ENCODE assay signal across 8 cellular contexts in the genomic region with DNA sequence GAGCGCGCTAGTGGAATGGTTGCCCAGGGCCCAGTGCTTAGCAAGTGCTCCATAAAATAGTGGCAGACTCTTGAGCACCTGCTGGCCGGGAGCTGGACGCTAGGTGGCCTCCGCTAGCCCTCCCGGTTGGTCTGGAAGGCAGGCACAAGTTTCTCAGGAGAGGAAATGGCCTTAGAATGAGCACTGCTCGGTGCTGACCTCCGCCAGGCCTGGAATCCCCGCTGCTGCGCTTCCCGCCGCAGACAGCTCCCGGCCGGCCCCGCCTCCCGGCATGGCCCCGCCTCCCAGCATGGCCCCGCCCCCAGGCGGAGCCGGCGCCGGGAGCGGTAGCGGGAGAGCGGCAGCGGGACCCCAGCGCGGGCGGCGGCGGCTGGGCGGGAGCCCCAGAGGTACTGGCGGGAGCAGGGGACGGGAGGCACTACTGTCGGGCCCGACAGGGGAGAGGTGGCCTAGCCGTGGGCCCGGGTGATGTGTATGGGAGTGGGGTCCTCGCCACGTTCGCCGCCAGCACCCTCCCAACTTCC. TPM values are rescaled to one million over a fixed set of nuclear protein-coding genes. Genes with fewer than 3 reads are reported as not detected.
A peak's percentile ranks its signal among the peaks of the same experiment; 100 is the strongest.
DNase-seq lines count a peak whose midpoint lies in the region; FAIRE-seq and TF ChIP-seq lines count a peak whose summit lies in the region.

A gene with protein sequence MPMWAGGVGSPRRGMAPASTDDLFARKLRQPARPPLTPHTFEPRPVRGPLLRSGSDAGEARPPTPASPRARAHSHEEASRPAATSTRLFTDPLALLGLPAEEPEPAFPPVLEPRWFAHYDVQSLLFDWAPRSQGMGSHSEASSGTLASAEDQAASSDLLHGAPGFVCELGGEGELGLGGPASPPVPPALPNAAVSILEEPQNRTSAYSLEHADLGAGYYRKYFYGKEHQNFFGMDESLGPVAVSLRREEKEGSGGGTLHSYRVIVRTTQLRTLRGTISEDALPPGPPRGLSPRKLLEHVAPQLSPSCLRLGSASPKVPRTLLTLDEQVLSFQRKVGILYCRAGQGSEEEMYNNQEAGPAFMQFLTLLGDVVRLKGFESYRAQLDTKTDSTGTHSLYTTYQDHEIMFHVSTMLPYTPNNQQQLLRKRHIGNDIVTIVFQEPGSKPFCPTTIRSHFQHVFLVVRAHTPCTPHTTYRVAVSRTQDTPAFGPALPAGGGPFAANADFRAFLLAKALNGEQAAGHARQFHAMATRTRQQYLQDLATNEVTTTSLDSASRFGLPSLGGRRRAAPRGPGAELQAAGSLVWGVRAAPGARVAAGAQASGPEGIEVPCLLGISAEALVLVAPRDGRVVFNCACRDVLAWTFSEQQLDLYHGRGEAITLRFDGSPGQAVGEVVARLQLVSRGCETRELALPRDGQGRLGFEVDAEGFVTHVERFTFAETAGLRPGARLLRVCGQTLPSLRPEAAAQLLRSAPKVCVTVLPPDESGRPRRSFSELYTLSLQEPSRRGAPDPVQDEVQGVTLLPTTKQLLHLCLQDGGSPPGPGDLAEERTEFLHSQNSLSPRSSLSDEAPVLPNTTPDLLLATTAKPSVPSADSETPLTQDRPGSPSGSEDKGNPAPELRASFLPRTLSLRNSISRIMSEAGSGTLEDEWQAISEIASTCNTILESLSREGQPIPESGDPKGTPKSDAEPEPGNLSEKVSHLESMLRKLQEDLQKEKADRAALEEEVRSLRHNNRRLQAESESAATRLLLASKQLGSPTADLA (plus strand): TSS at position 308 of the 524 bp plus-strand sequence. CDS start 2,821 bp downstream, outside the sequence.

- CTCF ChIA-PET in activated naive CD4-positive, alpha-beta T cell treated with anti-CD3 and anti-CD28 coated beads for 36 hours (lab: Charles Lee): interaction anchor here (0.8 to 1.7 kb wide), 5 partner anchors 9 to 23 kb away, joined by 3 to 6 read pairs (median 4); no protein-coding TSS in a partner anchor

- peak; percentile 85 for TF ChIP-seq POLR2A in GM19099 (IDR thresholded peaks at IDR 0.05; ENCODE audit: extremely low read depth, insufficient read length, low read depth)

- FAIRE-seq in frontal cortex (lab: Jason Lieb, UNC): no peak

- H3K36me3 Mint-ChIP-seq in activated naive CD4-positive, alpha-beta T cell treated with anti-CD3 and anti-CD28 coated beads for 36 hours (ENCODE audit: low read depth): peaks cover 26% of the 10 kb centered on the region

- H3K4me3 Mint-ChIP-seq in activated naive CD4-positive, alpha-beta T cell treated with anti-CD3 and anti-CD28 coated beads for 36 hours: peak within 1 kb of the TSS; percentile 88

- peak within 1 kb of the TSS; percentile 84 to 96 (median 88) for H3K9ac ChIP-seq in BLaER1 treated with 17β-estradiol and CSF1 and Interleukin-3, amounts not matched to agents 10 nM and 100 nM

- peak within 1 kb of the TSS; percentile 69 to 94 (median 76) for H3K4me3 ChIP-seq in BLaER1 treated with 17β-estradiol and CSF1 and Interleukin-3, amounts not matched to agents 10 nM and 100 nM
- peak within 1 kb of the TSS; percentile 60 for H3K4me3 ChIP-seq in neuron (ENCODE audit: low read length)

- H4K20me1 ChIP-seq in BLaER1 treated with 17β-estradiol and CSF1 and Interleukin-3, amounts not matched to agents 10 nM and 100 nM: peaks cover 0 to 61% (median 11%) of the 10 kb centered on the region in 11 experiments; a peak in 14 of 22 replicates

- H3K27me3 Mint-ChIP-seq in activated naive CD4-positive, alpha-beta T cell treated with anti-CD3 and anti-CD28 coated beads for 36 hours (ENCODE audit: low read depth): no peaks in the 10 kb centered on the region

- H2AFZ ChIP-seq in neuron (ENCODE audit: low read depth, low read length): peak within 1 kb of the TSS; percentile 87

- H3K4me1 ChIP-seq in BLaER1 treated with 17β-estradiol and CSF1 and Interleukin-3, amounts not matched to agents 10 nM and 100 nM: peaks cover 74 to 85% (median 78%) of the 10 kb centered on the region in 10 experiments
- peaks cover 19% of the 10 kb centered on the region for H3K4me1 ChIP-seq in neuron (ENCODE audit: insufficient read depth, low read length)

- intact Hi-C loops in activated naive CD4-positive, alpha-beta T cell treated with anti-CD3 and anti-CD28 coated beads for 36 hours (cut with micrococcal nuclease): loop anchor here (1.0 to 2.0 kb wide), 4 partner anchors 15 to 64 kb away; partner anchors contain the start of gene PCNX3

- peaks cover 44% of the 10 kb centered on the region for H3K4me1 Mint-ChIP-seq in activated naive CD4-positive, alpha-beta T cell treated with anti-CD3 and anti-CD28 coated beads for 36 hours (ENCODE audit: low read depth)

- DNase-seq in HT1080 (ENCODE audit: low read depth): peak; percentile 90
- DNase-seq in SK-N-DZ (ENCODE audit: low spot score): peak; percentile 90
- peak; percentile 71 for DNase-seq in activated naive CD4-positive, alpha-beta T cell treated with anti-CD3 and anti-CD28 coated beads for 36 hours
- DNase-seq in frontal cortex (ENCODE audit: low spot score in 2 of 2): peak; percentile 83 to 91

- peak within 1 kb of the TSS; percentile 89 to 100 (median 98) for H3K4me2 ChIP-seq in BLaER1 treated with 17β-estradiol and CSF1 and Interleukin-3, amounts not matched to agents 10 nM and 100 nM

- H3K27ac ChIP-seq in BLaER1 treated with 17β-estradiol and CSF1 and Interleukin-3, amounts not matched to agents 10 nM and 100 nM: peak within 1 kb of the TSS; percentile 62 to 100 (median 97); a peak in 21 of 22 replicates
- H3K27ac ChIP-seq in temporal lobe (ENCODE audit: low read depth, low read length): peak within 1 kb of the TSS; percentile 87

- H3K27me3 ChIP-seq in BLaER1 treated with 17β-estradiol and CSF1 and Interleukin-3, amounts not matched to agents 10 nM and 100 nM: no peaks in the 10 kb centered on the region
- no peaks in the 10 kb centered on the region for H3K27me3 ChIP-seq in neuron (ENCODE audit: insufficient read depth, low read length)

- H3K27ac Mint-ChIP-seq in activated naive CD4-positive, alpha-beta T cell treated with anti-CD3 and anti-CD28 coated beads for 36 hours: peak within 1 kb of the TSS; percentile 91

- no peaks in the 10 kb centered on the region for H3K9me3 ChIP-seq in BLaER1 treated with 17β-estradiol and CSF1 and Interleukin-3, amounts not matched to agents 10 nM and 100 nM (replicated peaks in 1 of 11)
- H3K9me3 ChIP-seq in neuron (ENCODE audit: low read length): no peaks in the 10 kb centered on the region

- H3K9me3 Mint-ChIP-seq in activated naive CD4-positive, alpha-beta T cell treated with anti-CD3 and anti-CD28 coated beads for 36 hours: no peaks in the 10 kb centered on the region

- H3K36me3 ChIP-seq in BLaER1 treated with 17β-estradiol and CSF1 and Interleukin-3, amounts not matched to agents 10 nM and 100 nM: peaks cover 53 to 67% (median 60%) of the 10 kb centered on the region in 11 experiments
- H3K36me3 ChIP-seq in neuron (ENCODE audit: insufficient read depth, low read length): peaks cover 30% of the 10 kb centered on the region

RNA-seq across cellular contexts. Expression of the gene that starts here (rescaled TPM):
- 19.2 and 21.7 TPM in 2 replicates for total RNA-seq in HT1080 (2014; rRNA removed; shearing (Covaris generic))
- polyA plus RNA-seq in HT1080 (2015; cell fraction: cytosol; rRNA removed): 17.3 and 17.4 TPM in 2 replicates
- 26.0 and 29.1 TPM in 2 replicates for polyA plus RNA-seq in HT1080 (2015; cell fraction: nucleus; rRNA removed)
- polyA plus RNA-seq in SK-N-DZ (2014; cell fraction: cytosol; rRNA removed): 8.3 and 12.0 TPM in 2 replicates
- 7.1 and 14.1 TPM in 2 replicates for polyA plus RNA-seq in SK-N-DZ (2014; cell fraction: nucleus; rRNA removed)
- total RNA-seq in activated naive CD4-positive, alpha-beta T cell treated with anti-CD3 and anti-CD28 coated beads for 36 hours: 100 to 1,000 TPM; 146 to 150 TPM
- total RNA-seq in frontal cortex (3.7 TPM), temporal lobe (3.9 TPM)

Comparison
In these comparisons a context has a peak if more than half of its experiments do, and no peak if none do; other contexts are left out.
1. Peak in every context shown above with its lines: DNase-seq, H3K4me3 ChIP-seq and H3K27ac ChIP-seq.